Comparison of ENCODE assay signal across 8 cellular contexts in the genomic region with DNA sequence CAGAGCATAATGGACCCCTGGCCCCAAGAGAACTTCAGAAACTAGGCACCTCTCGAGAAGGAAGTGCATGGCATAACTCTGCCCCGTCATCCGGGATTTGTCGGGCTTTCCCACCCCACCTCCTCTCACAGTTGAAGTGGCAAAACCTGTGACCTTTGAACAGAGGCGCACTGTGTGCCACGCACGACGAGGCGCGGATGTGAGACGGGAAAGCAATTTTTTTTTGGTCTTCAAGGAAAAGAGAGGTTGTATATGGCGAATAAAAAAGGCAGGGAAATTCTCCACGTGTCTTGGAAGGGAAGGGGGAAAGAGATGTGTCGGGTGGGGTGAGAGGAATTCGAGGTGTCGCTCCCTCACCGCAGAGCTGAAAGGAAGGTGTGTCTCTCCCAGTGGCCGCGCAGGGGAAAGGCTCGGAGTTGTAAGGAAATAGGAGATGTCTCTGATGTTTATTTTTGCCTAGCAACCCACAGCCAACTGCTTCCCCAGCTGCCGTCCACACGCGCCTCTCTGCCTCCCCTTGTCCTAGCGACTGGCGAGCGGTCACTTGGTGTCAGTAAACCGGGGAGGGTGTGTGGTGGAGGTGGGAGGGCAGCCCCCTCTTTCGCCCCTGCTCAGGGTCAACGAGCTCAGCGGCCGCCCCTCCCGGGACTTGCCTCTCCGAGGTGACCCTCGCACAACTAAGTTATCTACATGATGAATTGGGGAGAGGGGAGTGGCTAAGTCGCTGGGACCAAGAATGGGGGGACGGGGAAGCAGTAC. TPM values are rescaled to one million over a fixed set of nuclear protein-coding genes. Genes with fewer than 3 reads are reported as not detected.
A peak's percentile ranks its signal among the peaks of the same experiment; 100 is the strongest.
DNase-seq lines count a peak whose midpoint lies in the region; ATAC-seq, FAIRE-seq and TF ChIP-seq lines count a peak whose summit lies in the region.

No MANE protein-coding gene starts in this region.

- peaks cover 34% of the 10 kb centered on the region for H3F3A ChIP-seq in GM23248 (ENCODE audit: insufficient read depth)

- H3K9ac ChIP-seq in GM23248: peak overlapping the region; percentile 88
- peak overlapping the region; percentile 63 for H3K9ac ChIP-seq in parathyroid adenoma

- peak overlapping the region; percentile 88 for H3K4me3 ChIP-seq in GM23248
- peak overlapping the region; percentile 71 for H3K4me3 ChIP-seq in astrocyte of the cerebellum (ENCODE audit: low read depth, low read length)
- peak overlapping the region; percentile 90 for H3K4me3 ChIP-seq in parathyroid adenoma (ENCODE audit: low read depth, low read length)

- intact Hi-C loops in left ventricle myocardium superior (cut with micrococcal nuclease): no loop called here

- no peaks in the 10 kb centered on the region for H3K27me3 ChIP-seq in GM23248 (replicated peaks; ENCODE audit: insufficient read depth)
- no peaks in the 10 kb centered on the region for H3K27me3 ChIP-seq in parathyroid adenoma (ENCODE audit: control insufficient read depth, insufficient read depth, low read length)

- H3K9me3 ChIP-seq in GM23248 (ENCODE audit: low read depth): no peaks in the 10 kb centered on the region
- H3K9me3 ChIP-seq in parathyroid adenoma (ENCODE audit: control insufficient read depth, low read length): no peaks in the 10 kb centered on the region

- TF ChIP-seq CTCF in astrocyte of the cerebellum (IDR thresholded peaks at IDR 0.05; ENCODE audit: low read depth, low read length, missing control alignments) (peak; percentile 45), parathyroid adenoma (IDR thresholded peaks at IDR 0.05) (peak; percentile 33), D721Med (IDR thresholded peaks at IDR 0.05; ENCODE audit: insufficient read depth, missing control alignments) (no peak)

- in situ Hi-C loops in Caki2 (cut with HindIII; ENCODE audit: low pct_unique_long_range_greater_than_20kb, low sequenced_read_pairs) (no loop called here), GM23248 (cut with MboI) (no loop called here), astrocyte of the cerebellum (cut with HindIII; ENCODE audit: low sequenced_read_pairs) (loop anchor here (25.0 kb wide), 1 partner anchor 185 kb away; no protein-coding TSS in a partner anchor)

- ATAC-seq in SK-N-SH treated with all-trans-retinoic acid at 6 μM for 48 hours (peak; percentile 89), left ventricle myocardium superior (peak; percentile 77)

- no peaks in the 10 kb centered on the region for H4K20me1 ChIP-seq in GM23248 (ENCODE audit: insufficient read depth)

- H2AFZ ChIP-seq in GM23248: peak overlapping the region; percentile 81
- peak overlapping the region; percentile 95 for H2AFZ ChIP-seq in parathyroid adenoma

- H3K36me3 ChIP-seq in GM23248 (ENCODE audit: low read depth): no peaks in the 10 kb centered on the region
- no peaks in the 10 kb centered on the region for H3K36me3 ChIP-seq in parathyroid adenoma (ENCODE audit: control insufficient read depth, insufficient read depth, low read length)

- H3K4me1 ChIP-seq in GM23248 (ENCODE audit: insufficient read depth) (peaks cover 24% of the 10 kb centered on the region), parathyroid adenoma (peaks cover 21% of the 10 kb centered on the region)

- H3K4me2 ChIP-seq in GM23248 (ENCODE audit: unreplicated experiment) (peak overlapping the region; percentile 76), parathyroid adenoma (ENCODE audit: low read length) (peak overlapping the region; percentile 92)

- FAIRE-seq in D721Med (lab: Jason Lieb, UNC): no peak

- DNase-seq in Caki2 (ENCODE audit: low read depth) (peak; percentile 98), GM23248 (peak; percentile 93), NCI-H1105 (lab: John Stamatoyannopoulos, UW) (peak; percentile 57), astrocyte of the cerebellum (ENCODE audit: low read depth) (peak; percentile 66), left ventricle myocardium superior (peak; percentile 87), D721Med (ENCODE audit: insufficient read length, low spot score) (no peak)

- H3K9me2 ChIP-seq in GM23248 (ENCODE audit: insufficient read depth): no peaks in the 10 kb centered on the region

- H3K79me2 ChIP-seq in GM23248 (ENCODE audit: insufficient read depth) (peaks cover 41% of the 10 kb centered on the region), parathyroid adenoma (peaks cover 12% of the 10 kb centered on the region)

- H3K27ac ChIP-seq in GM23248 (peak overlapping the region; percentile 74), parathyroid adenoma (peak overlapping the region; percentile 93)

- WGBS in GM23248 (ENCODE audit: low coverage in 1 of 2, low lambda C conversion rate in 2 of 2, missing lambda C conversion rate in 2 of 2), 2 experiments: 33 to 34% methylated on average over 35 to 36 of the region's 36 CpGs

TF ChIP-seq in SK-N-SH treated with all-trans-retinoic acid at 6 μM for 48 hours, 23 proteins besides CTCF, POLR2A, EP300 and RAD21:
- TF ChIP-seq TOX (CRISPR knock-in tag; IDR thresholded peaks at IDR 0.05; ENCODE audit: borderline replicate concordance) (no peak), TCF4 (CRISPR knock-in tag; IDR thresholded peaks at IDR 0.05; ENCODE audit: borderline replicate concordance) (no peak), ARNTL (CRISPR knock-in tag; IDR thresholded peaks at IDR 0.05; ENCODE audit: borderline replicate concordance, low read depth) (no peak), BACH2 (CRISPR knock-in tag; IDR thresholded peaks at IDR 0.05; ENCODE audit: borderline replicate concordance) (no peak), ESRRG (CRISPR knock-in tag; IDR thresholded peaks at IDR 0.05) (no peak), ZC3H10 (CRISPR knock-in tag; IDR thresholded peaks at IDR 0.05) (no peak), CSDC2 (CRISPR knock-in tag; IDR thresholded peaks at IDR 0.05) (no peak), ZNF8 (CRISPR knock-in tag; IDR thresholded peaks at IDR 0.05) (no peak), RARB (CRISPR knock-in tag; IDR thresholded peaks at IDR 0.05) (no peak)
- TF ChIP-seq, protein P1, sequence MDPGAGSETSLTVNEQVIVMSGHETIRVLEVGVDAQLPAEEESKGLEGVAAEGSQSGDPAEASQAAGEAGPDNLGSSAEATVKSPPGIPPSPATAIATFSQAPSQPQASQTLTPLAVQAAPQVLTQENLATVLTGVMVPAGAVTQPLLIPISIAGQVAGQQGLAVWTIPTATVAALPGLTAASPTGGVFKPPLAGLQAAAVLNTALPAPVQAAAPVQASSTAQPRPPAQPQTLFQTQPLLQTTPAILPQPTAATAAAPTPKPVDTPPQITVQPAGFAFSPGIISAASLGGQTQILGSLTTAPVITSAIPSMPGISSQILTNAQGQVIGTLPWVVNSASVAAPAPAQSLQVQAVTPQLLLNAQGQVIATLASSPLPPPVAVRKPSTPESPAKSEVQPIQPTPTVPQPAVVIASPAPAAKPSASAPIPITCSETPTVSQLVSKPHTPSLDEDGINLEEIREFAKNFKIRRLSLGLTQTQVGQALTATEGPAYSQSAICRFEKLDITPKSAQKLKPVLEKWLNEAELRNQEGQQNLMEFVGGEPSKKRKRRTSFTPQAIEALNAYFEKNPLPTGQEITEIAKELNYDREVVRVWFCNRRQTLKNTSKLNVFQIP (CRISPR knock-in tag; IDR thresholded peaks at IDR 0.05; ENCODE audit: borderline replicate concordance, low read depth): no peak
- TF ChIP-seq, protein P2, sequence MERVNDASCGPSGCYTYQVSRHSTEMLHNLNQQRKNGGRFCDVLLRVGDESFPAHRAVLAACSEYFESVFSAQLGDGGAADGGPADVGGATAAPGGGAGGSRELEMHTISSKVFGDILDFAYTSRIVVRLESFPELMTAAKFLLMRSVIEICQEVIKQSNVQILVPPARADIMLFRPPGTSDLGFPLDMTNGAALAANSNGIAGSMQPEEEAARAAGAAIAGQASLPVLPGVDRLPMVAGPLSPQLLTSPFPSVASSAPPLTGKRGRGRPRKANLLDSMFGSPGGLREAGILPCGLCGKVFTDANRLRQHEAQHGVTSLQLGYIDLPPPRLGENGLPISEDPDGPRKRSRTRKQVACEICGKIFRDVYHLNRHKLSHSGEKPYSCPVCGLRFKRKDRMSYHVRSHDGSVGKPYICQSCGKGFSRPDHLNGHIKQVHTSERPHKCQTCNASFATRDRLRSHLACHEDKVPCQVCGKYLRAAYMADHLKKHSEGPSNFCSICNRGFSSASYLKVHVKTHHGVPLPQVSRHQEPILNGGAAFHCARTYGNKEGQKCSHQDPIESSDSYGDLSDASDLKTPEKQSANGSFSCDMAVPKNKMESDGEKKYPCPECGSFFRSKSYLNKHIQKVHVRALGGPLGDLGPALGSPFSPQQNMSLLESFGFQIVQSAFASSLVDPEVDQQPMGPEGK (CRISPR knock-in tag; IDR thresholded peaks at IDR 0.05; ENCODE audit: borderline replicate concordance): 0 out of 2 replicates have a peak, but pooled peaks have one; percentile 52
- TF ChIP-seq, protein P3, sequence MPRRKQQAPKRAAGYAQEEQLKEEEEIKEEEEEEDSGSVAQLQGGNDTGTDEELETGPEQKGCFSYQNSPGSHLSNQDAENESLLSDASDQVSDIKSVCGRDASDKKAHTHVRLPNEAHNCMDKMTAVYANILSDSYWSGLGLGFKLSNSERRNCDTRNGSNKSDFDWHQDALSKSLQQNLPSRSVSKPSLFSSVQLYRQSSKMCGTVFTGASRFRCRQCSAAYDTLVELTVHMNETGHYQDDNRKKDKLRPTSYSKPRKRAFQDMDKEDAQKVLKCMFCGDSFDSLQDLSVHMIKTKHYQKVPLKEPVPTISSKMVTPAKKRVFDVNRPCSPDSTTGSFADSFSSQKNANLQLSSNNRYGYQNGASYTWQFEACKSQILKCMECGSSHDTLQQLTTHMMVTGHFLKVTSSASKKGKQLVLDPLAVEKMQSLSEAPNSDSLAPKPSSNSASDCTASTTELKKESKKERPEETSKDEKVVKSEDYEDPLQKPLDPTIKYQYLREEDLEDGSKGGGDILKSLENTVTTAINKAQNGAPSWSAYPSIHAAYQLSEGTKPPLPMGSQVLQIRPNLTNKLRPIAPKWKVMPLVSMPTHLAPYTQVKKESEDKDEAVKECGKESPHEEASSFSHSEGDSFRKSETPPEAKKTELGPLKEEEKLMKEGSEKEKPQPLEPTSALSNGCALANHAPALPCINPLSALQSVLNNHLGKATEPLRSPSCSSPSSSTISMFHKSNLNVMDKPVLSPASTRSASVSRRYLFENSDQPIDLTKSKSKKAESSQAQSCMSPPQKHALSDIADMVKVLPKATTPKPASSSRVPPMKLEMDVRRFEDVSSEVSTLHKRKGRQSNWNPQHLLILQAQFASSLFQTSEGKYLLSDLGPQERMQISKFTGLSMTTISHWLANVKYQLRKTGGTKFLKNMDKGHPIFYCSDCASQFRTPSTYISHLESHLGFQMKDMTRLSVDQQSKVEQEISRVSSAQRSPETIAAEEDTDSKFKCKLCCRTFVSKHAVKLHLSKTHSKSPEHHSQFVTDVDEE (CRISPR knock-in tag; IDR thresholded peaks at IDR 0.05): 0 out of 2 replicates have a peak, but pooled peaks have one; percentile 21

RNA-seq across cellular contexts. Expression of a gene that starts 0.8 kb away (rescaled TPM):
- 54.9 and 58.0 TPM in 2 replicates for total RNA-seq in Caki2 (2014; rRNA removed; shearing (Covaris generic); ENCODE audit: low replicate concordance)
- 20.3 and 25.4 TPM in 2 replicates for total RNA-seq in GM23248 (2014; rRNA removed; shearing (Covaris generic))
- 7.4 and 8.2 TPM in 2 replicates for polyA plus RNA-seq in GM23248 (2016; fragmentation: Nextera tagmentation; extraction: Ambion mirVana)
- 41.5 TPM for total RNA-seq in left ventricle myocardium superior
